21 cellular contexts compared by ENCODE assay signal in the genomic region with DNA sequence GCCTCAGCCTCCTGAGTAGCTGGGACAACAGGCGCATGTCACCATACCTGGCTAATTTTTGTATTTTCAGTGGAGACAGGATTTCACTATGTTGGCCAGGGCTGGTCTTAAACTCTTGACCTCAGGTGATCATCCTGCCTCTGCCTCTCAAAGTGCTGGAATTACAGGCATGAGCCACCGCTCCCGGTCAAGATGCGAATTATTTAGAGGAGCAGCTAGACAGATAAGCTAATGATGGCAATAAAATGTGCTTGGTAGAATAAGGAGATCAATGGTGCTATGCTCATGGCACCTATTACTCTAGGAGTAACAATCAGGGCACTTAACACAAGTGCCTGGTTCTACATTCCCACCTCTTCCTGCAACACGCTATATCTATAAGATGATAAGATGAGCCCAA.
"Had no signal": no experiment of that assay in that cellular context is flagged by ENCODE, and none has a peak within 500 bp of the region (broad histone marks: within the 10 kb centered on the region; RNA-seq: fewer than 3 reads in every experiment).

No MANE protein-coding gene starts in this region.

- ATAC-seq: activated CD4-positive, CD25-positive, alpha-beta regulatory T cell treated with anti-CD3 and anti-CD28 coated beads, Interleukin-2, amount 50 U/mL, for 24 hours; activated naive CD8-positive, alpha-beta T cell treated with anti-CD3 and anti-CD28 coated beads, Interleukin-2, amount 50 U/mL, for 24 hours; naive thymus-derived CD8-positive, alpha-beta T cell; T-helper 17 cell had no signal

- H3K4me3 ChIP-seq: heart left ventricle, prostate gland, spleen, thoracic aorta had no signal

- DNase-seq: activated CD4-positive, alpha-beta memory T cell treated with anti-CD3 and anti-CD28 coated beads, Interleukin-2, amount 10 ng/mL, durations not matched to agents 7 days and 5 days; activated CD4-positive, alpha-beta T cell treated with anti-CD3 and anti-CD28 coated beads, Interleukin-2, amount 10 ng/mL, durations not matched to agents 7 days and 5 days; activated CD8-positive, alpha-beta memory T cell treated with anti-CD3 and anti-CD28 coated beads, Interleukin-2, amount 50 U/mL, for 48 hours; activated naive CD8-positive, alpha-beta T cell treated with anti-CD3 and anti-CD28 coated beads, Interleukin-2, amount 50 U/mL, for 24 hours; activated T-cell treated with anti-CD3 and anti-CD28 coated beads, Interleukin-2, amount 50 U/mL, for 48 hours; amygdala; caudate nucleus; heart left ventricle; naive thymus-derived CD8-positive, alpha-beta T cell; nucleus accumbens; spleen; stimulated activated naive CD4-positive, alpha-beta T cell; T-helper 17 cell; T1000; WERI-Rb-1 had no signal

- H3K27ac ChIP-seq: foreskin keratinocyte, prostate gland, spleen, thoracic aorta, WERI-Rb-1 had no signal

- FAIRE-seq: endothelial cell of umbilical vein had no signal

- H3K9me3 ChIP-seq: heart left ventricle, pancreas, prostate gland, spleen, thoracic aorta had no signal

- H3K27me3 ChIP-seq: foreskin keratinocyte, heart left ventricle, pancreas, spleen had no signal

- H3K36me3 ChIP-seq: heart left ventricle, pancreas, prostate gland, spleen, thoracic aorta, WERI-Rb-1 had no signal

- H3K4me1 ChIP-seq: foreskin keratinocyte, prostate gland, spleen had no signal
